16 cellular contexts compared by ENCODE assay signal in the genomic region with DNA sequence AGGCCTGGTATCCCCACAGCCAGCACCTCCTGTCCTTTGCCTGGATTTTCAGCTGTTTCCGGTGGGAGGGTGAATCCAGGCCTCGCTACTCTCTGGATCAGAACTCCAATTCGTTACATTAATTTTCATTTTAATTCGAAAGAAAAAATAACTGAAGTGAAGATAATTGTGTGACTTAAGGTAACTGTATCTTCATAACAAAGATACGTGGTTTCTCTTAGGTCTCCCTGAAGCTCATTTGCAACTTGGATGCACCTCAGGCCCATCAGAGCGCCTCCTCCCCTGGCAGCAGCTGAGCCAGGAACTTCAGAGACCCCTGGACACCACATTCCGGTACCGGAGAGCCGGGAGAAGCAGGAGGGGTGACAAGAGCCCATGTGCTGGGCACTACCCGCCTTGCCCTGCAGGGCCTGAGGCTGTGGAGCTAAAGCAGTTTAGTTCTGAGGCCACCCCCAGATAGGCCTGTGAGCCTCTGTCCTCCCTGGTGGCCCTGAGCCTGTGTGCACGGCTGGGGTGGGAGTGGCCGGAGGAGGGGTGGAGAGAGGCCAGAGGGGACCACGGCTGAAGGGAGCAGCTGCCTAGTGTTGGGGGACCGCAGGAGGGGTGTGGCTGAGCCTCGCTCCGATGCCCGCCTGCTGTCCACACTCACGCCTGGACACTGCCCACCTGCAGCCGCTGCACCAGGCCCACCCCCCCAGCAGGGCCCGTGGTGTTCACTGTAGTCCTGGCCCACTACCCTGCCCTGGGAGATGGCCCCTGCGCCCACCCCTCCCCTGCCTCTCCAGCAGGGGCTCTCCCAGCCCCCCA. TPM values are rescaled to one million over a fixed set of nuclear protein-coding genes. Genes with fewer than 3 reads are reported as not detected.
DNase-seq lines count a peak whose midpoint lies in the region; ATAC-seq and TF ChIP-seq lines count a peak whose summit lies in the region.
"Had no signal": no experiment of that assay in that cellular context is flagged by ENCODE, and none has a peak within 500 bp of the region (broad histone marks: within the 10 kb centered on the region; RNA-seq: fewer than 3 reads in every experiment).

No MANE protein-coding gene starts in this region.

- H3K9me2 ChIP-seq in OCI-LY7 (ENCODE audit: insufficient read depth, low read length) = no peaks in the 10 kb centered on the region

- no peaks in the 10 kb centered on the region for H3K79me2 ChIP-seq in OCI-LY7 (ENCODE audit: insufficient read depth, low read depth, low read length)
- H3K79me2 ChIP-seq: hepatocyte had no signal

- WGBS in heart right ventricle, 2 donors = 70% methylated on average over 20 to 21 of the region's 21 CpGs

- no peak overlapping the region for H3K4me3 Mint-ChIP-seq in activated CD4-positive, alpha-beta T cell treated with anti-CD3 and anti-CD28 coated beads for 36 hours
- no peak overlapping the region for H3K4me3 Mint-ChIP-seq in activated CD4-positive, alpha-beta T cell treated with anti-CD3 and anti-CD28 coated beads, Interleukin-2, amount 10 ng/mL, durations not matched to agents 24 days and 14 days
- no peak overlapping the region for H3K4me3 Mint-ChIP-seq in stimulated activated effector memory CD8-positive, alpha-beta T cell treated with anti-CD3 and anti-CD28 coated beads, Interleukin-12 subunit alpha, Interleukin-12 subunit beta, amount 100 ng/mL, for 72 hours
- H3K4me3 Mint-ChIP-seq in activated T-cell treated with anti-CD3 and anti-CD28 coated beads, Interleukin-2, amount 50 U/mL, for 24 hours = no peak overlapping the region

- peak; percentile 13 for ATAC-seq in activated CD4-positive, alpha-beta T cell treated with anti-CD3 and anti-CD28 coated beads for 36 hours
- peak in 7 of 8 donors; percentile 19 to 44 (median 31) for ATAC-seq in heart right ventricle
- peak; percentile 43 for ATAC-seq in stimulated activated effector memory CD8-positive, alpha-beta T cell treated with anti-CD3 and anti-CD28 coated beads, Interleukin-12 subunit alpha, Interleukin-12 subunit beta, amount 100 ng/mL, for 72 hours
- no peak for ATAC-seq in GM19397 (IDR thresholded peaks at IDR 0.05; ENCODE audit: unreplicated experiment)

- no peak overlapping the region for H3K4me2 ChIP-seq in OCI-LY7 (ENCODE audit: low read length)
- H3K4me2 ChIP-seq: hepatocyte, smooth muscle cell had no signal

- no peaks in the 10 kb centered on the region for H3K4me1 Mint-ChIP-seq in activated CD4-positive, alpha-beta T cell treated with anti-CD3 and anti-CD28 coated beads for 36 hours
- no peaks in the 10 kb centered on the region for H3K4me1 Mint-ChIP-seq in activated CD4-positive, alpha-beta T cell treated with anti-CD3 and anti-CD28 coated beads, Interleukin-2, amount 10 ng/mL, durations not matched to agents 24 days and 14 days
- H3K4me1 Mint-ChIP-seq in stimulated activated effector memory CD8-positive, alpha-beta T cell treated with anti-CD3 and anti-CD28 coated beads, Interleukin-12 subunit alpha, Interleukin-12 subunit beta, amount 100 ng/mL, for 72 hours = no peaks in the 10 kb centered on the region
- H3K4me1 Mint-ChIP-seq in activated T-cell treated with anti-CD3 and anti-CD28 coated beads, Interleukin-2, amount 50 U/mL, for 24 hours (ENCODE audit: low read depth) = peaks cover 2% of the 10 kb centered on the region

- no peaks in the 10 kb centered on the region for H3K27me3 Mint-ChIP-seq in activated CD4-positive, alpha-beta T cell treated with anti-CD3 and anti-CD28 coated beads for 36 hours
- H3K27me3 Mint-ChIP-seq in activated CD4-positive, alpha-beta T cell treated with anti-CD3 and anti-CD28 coated beads, Interleukin-2, amount 10 ng/mL, durations not matched to agents 24 days and 14 days = peaks cover 4% of the 10 kb centered on the region
- H3K27me3 Mint-ChIP-seq in activated T-cell treated with anti-CD3 and anti-CD28 coated beads, Interleukin-2, amount 50 U/mL, for 24 hours = no peaks in the 10 kb centered on the region

- CTCF ChIA-PET in activated CD4-positive, alpha-beta T cell treated with anti-CD3 and anti-CD28 coated beads for 36 hours (lab: Charles Lee) = interaction anchor here (0.6 to 0.9 kb wide), 3 partner anchors 13 to 478 kb away, joined by 3 read pairs; no protein-coding TSS in a partner anchor
- CTCF ChIA-PET in OCI-LY7 (lab: Charles Lee; ENCODE audit: unreplicated experiment) = no interaction called here

- H2AFZ ChIP-seq in OCI-LY7 (ENCODE audit: low read length) = no peak overlapping the region
- H2AFZ ChIP-seq: hepatocyte had no signal

- H3K27me3 ChIP-seq in heart right ventricle = no peaks in the 10 kb centered on the region
- H3K27me3 ChIP-seq: hepatocyte, neutrophil, tibial nerve had no signal

- no peak for TF ChIP-seq CTCF in OCI-LY7 (conservative IDR thresholded peaks at IDR 0.05; ENCODE audit: low read length)
- TF ChIP-seq CTCF in heart right ventricle (IDR thresholded peaks at IDR 0.05) = no peak

- no peak for DNase-seq in activated CD4-positive, alpha-beta T cell treated with anti-CD3 and anti-CD28 coated beads for 36 hours
- DNase-seq in activated CD4-positive, alpha-beta T cell treated with anti-CD3 and anti-CD28 coated beads, Interleukin-2, amount 10 ng/mL, durations not matched to agents 24 days and 14 days = no peak
- DNase-seq in OCI-LY7 (ENCODE audit: low spot score) (no peak), heart right ventricle (no peak), DMS153 (lab: John Stamatoyannopoulos, UW) (no peak)
- DNase-seq in stimulated activated effector memory CD8-positive, alpha-beta T cell treated with anti-CD3 and anti-CD28 coated beads, Interleukin-12 subunit alpha, Interleukin-12 subunit beta, amount 100 ng/mL, for 72 hours (ENCODE audit: low spot score in 2 of 2) = no peak
- DNase-seq in activated T-cell treated with anti-CD3 and anti-CD28 coated beads, Interleukin-2, amount 50 U/mL, for 24 hours = no peak
- DNase-seq: KBM-7, NCI-H1436, NCI-H524 treated with DMSO at 0.1 percent for 48 hours, SHP77 had no signal

- H3K4me3 ChIP-seq in OCI-LY7 (ENCODE audit: low read depth, low read length, poor library complexity, severe bottlenecking) (no peak overlapping the region), heart right ventricle (no peak overlapping the region)
- H3K4me3 ChIP-seq: hepatocyte, smooth muscle cell, tibial nerve had no signal

- H4K20me1 ChIP-seq in OCI-LY7 (ENCODE audit: insufficient read depth, low read length) = no peaks in the 10 kb centered on the region

- peaks cover 10% of the 10 kb centered on the region for H3K36me3 Mint-ChIP-seq in activated CD4-positive, alpha-beta T cell treated with anti-CD3 and anti-CD28 coated beads for 36 hours (ENCODE audit: low read depth)
- peaks cover 20% of the 10 kb centered on the region for H3K36me3 Mint-ChIP-seq in activated CD4-positive, alpha-beta T cell treated with anti-CD3 and anti-CD28 coated beads, Interleukin-2, amount 10 ng/mL, durations not matched to agents 24 days and 14 days (ENCODE audit: low read depth)
- H3K36me3 Mint-ChIP-seq in stimulated activated effector memory CD8-positive, alpha-beta T cell treated with anti-CD3 and anti-CD28 coated beads, Interleukin-12 subunit alpha, Interleukin-12 subunit beta, amount 100 ng/mL, for 72 hours = peaks cover 40% of the 10 kb centered on the region
- peaks cover 42% of the 10 kb centered on the region for H3K36me3 Mint-ChIP-seq in activated T-cell treated with anti-CD3 and anti-CD28 coated beads, Interleukin-2, amount 50 U/mL, for 24 hours (ENCODE audit: low read depth)

- H3K4me1 ChIP-seq in OCI-LY7 (ENCODE audit: insufficient read depth, low read length, poor library complexity, severe bottlenecking) (peaks cover 25% of the 10 kb centered on the region), heart right ventricle (peaks cover 0 to 6% (median 0%) of the 10 kb centered on the region in 9 donors)

- H3K9me3 ChIP-seq in OCI-LY7 (ENCODE audit: low read length) (no peaks in the 10 kb centered on the region), heart right ventricle (no peaks in the 10 kb centered on the region)
- H3K9me3 ChIP-seq: neutrophil, tibial nerve had no signal

- no TSS peak for BruUV-seq in OCI-LY7 (replicated peaks; lab: Mats Ljungman, UMichigan)

- POLR2A ChIA-PET in activated CD4-positive, alpha-beta T cell treated with anti-CD3 and anti-CD28 coated beads for 36 hours (lab: Charles Lee) = interaction anchor here (1.2 kb wide), 1 partner anchor 22 kb away, joined by 3 read pairs; no protein-coding TSS in a partner anchor
- POLR2A ChIA-PET in OCI-LY7 (lab: Charles Lee) = interaction anchor here (0.7 to 1.4 kb wide), 2 partner anchors 11 to 220 kb away, joined by 4 to 5 read pairs; no protein-coding TSS in a partner anchor

- no peak overlapping the region for H3K27ac Mint-ChIP-seq in activated CD4-positive, alpha-beta T cell treated with anti-CD3 and anti-CD28 coated beads for 36 hours
- no peak overlapping the region for H3K27ac Mint-ChIP-seq in activated CD4-positive, alpha-beta T cell treated with anti-CD3 and anti-CD28 coated beads, Interleukin-2, amount 10 ng/mL, durations not matched to agents 24 days and 14 days
- H3K27ac Mint-ChIP-seq in stimulated activated effector memory CD8-positive, alpha-beta T cell treated with anti-CD3 and anti-CD28 coated beads, Interleukin-12 subunit alpha, Interleukin-12 subunit beta, amount 100 ng/mL, for 72 hours = no peak overlapping the region
- H3K27ac Mint-ChIP-seq in activated T-cell treated with anti-CD3 and anti-CD28 coated beads, Interleukin-2, amount 50 U/mL, for 24 hours = no peak overlapping the region

- intact Hi-C loops in activated CD4-positive, alpha-beta T cell treated with anti-CD3 and anti-CD28 coated beads for 36 hours (cut with DNase I, micrococcal nuclease) = no loop called here
- intact Hi-C loops in activated CD4-positive, alpha-beta T cell treated with anti-CD3 and anti-CD28 coated beads, Interleukin-2, amount 10 ng/mL, durations not matched to agents 24 days and 14 days (cut with micrococcal nuclease) = no loop called here
- intact Hi-C loops in OCI-LY7 (cut with micrococcal nuclease; ENCODE audit: unreplicated experiment) = no loop called here
- intact Hi-C loops in heart right ventricle (cut with DNase I) = no loop called here

- H3K9me3 Mint-ChIP-seq in activated CD4-positive, alpha-beta T cell treated with anti-CD3 and anti-CD28 coated beads for 36 hours (ENCODE audit: low read depth) = no peaks in the 10 kb centered on the region
- no peaks in the 10 kb centered on the region for H3K9me3 Mint-ChIP-seq in activated CD4-positive, alpha-beta T cell treated with anti-CD3 and anti-CD28 coated beads, Interleukin-2, amount 10 ng/mL, durations not matched to agents 24 days and 14 days
- H3K9me3 Mint-ChIP-seq in stimulated activated effector memory CD8-positive, alpha-beta T cell treated with anti-CD3 and anti-CD28 coated beads, Interleukin-12 subunit alpha, Interleukin-12 subunit beta, amount 100 ng/mL, for 72 hours = no peaks in the 10 kb centered on the region
- H3K9me3 Mint-ChIP-seq in activated T-cell treated with anti-CD3 and anti-CD28 coated beads, Interleukin-2, amount 50 U/mL, for 24 hours = no peaks in the 10 kb centered on the region

- peak overlapping the region; percentile 66 for H3K27ac ChIP-seq in OCI-LY7 (ENCODE audit: low read depth, low read length, poor library complexity, severe bottlenecking)
- no peak overlapping the region for H3K27ac ChIP-seq in heart right ventricle
- H3K27ac ChIP-seq: hepatocyte, neutrophil had no signal

- H3K36me3 ChIP-seq in OCI-LY7 (ENCODE audit: insufficient read depth, low read length) (peaks cover 54% of the 10 kb centered on the region), heart right ventricle (peaks cover 0 to 37% (median 19%) of the 10 kb centered on the region in 9 donors)

RNA-seq across cellular contexts. Expression of a gene that starts 11.4 kb away (rescaled TPM):
- 100 to 1,000 TPM; 119 to 124 TPM for total RNA-seq in activated CD4-positive, alpha-beta T cell treated with anti-CD3 and anti-CD28 coated beads for 36 hours
- total RNA-seq in activated CD4-positive, alpha-beta T cell treated with anti-CD3 and anti-CD28 coated beads, Interleukin-2, amount 10 ng/mL, durations not matched to agents 24 days and 14 days = 230 and 232 TPM in 2 replicates
- total RNA-seq in OCI-LY7 (2014; rRNA removed; shearing (Covaris generic)) = 374 and 388 TPM in 2 replicates
- 300 and 320 TPM in 2 replicates for total RNA-seq in OCI-LY7 (2022)
- total RNA-seq in heart right ventricle = 10 to 100 TPM; 34.1 to 96.4 (median 43.1) TPM
- polyA plus RNA-seq in heart right ventricle = 100 to 1,000 TPM in 1 of 2 donors, 10 to 100 TPM in 1; 85.2 to 191 TPM

RNA-seq across cellular contexts. Expression of a gene that starts 21.0 kb away (rescaled TPM):
- 100 to 1,000 TPM; 239 to 259 TPM for total RNA-seq in activated CD4-positive, alpha-beta T cell treated with anti-CD3 and anti-CD28 coated beads for 36 hours
- 428 and 452 TPM in 2 replicates for total RNA-seq in activated CD4-positive, alpha-beta T cell treated with anti-CD3 and anti-CD28 coated beads, Interleukin-2, amount 10 ng/mL, durations not matched to agents 24 days and 14 days
- total RNA-seq in OCI-LY7 (2014; rRNA removed; shearing (Covaris generic)) = 94.4 and 111 TPM in 2 replicates
- total RNA-seq in OCI-LY7 (2022) = 299 and 364 TPM in 2 replicates
- total RNA-seq in heart right ventricle = 10 to 100 TPM in 8 of 10 donors, 1 to 10 TPM in 2; 9.0 to 62.4 (median 17.9) TPM
- polyA plus RNA-seq in heart right ventricle = 10 to 100 TPM; 34.4 to 58.4 TPM

RNA-seq across cellular contexts. Expression of a gene that starts 25.3 kb away (rescaled TPM):
- total RNA-seq in activated CD4-positive, alpha-beta T cell treated with anti-CD3 and anti-CD28 coated beads for 36 hours = 10 to 100 TPM; 69.0 to 73.5 TPM
- total RNA-seq in activated CD4-positive, alpha-beta T cell treated with anti-CD3 and anti-CD28 coated beads, Interleukin-2, amount 10 ng/mL, durations not matched to agents 24 days and 14 days = 117 and 118 TPM in 2 replicates
- 137 and 169 TPM in 2 replicates for total RNA-seq in OCI-LY7 (2014; rRNA removed; shearing (Covaris generic))
- total RNA-seq in OCI-LY7 (2022) = 123 and 133 TPM in 2 replicates
- total RNA-seq in heart right ventricle = 10 to 100 TPM; 68.9 to 96.6 (median 80.6) TPM
- polyA plus RNA-seq in heart right ventricle = 100 to 1,000 TPM; 102 to 183 TPM

RNA-seq across cellular contexts. Expression of a gene that starts 25.4 kb away (rescaled TPM):
- total RNA-seq in activated CD4-positive, alpha-beta T cell treated with anti-CD3 and anti-CD28 coated beads for 36 hours = 10 to 100 TPM; 16.9 to 17.5 TPM
- 21.4 and 30.8 TPM in 2 replicates for total RNA-seq in activated CD4-positive, alpha-beta T cell treated with anti-CD3 and anti-CD28 coated beads, Interleukin-2, amount 10 ng/mL, durations not matched to agents 24 days and 14 days
- total RNA-seq in OCI-LY7 (2014; rRNA removed; shearing (Covaris generic)) = 50.5 and 59.4 TPM in 2 replicates
- total RNA-seq in OCI-LY7 (2022) (41.3 and 47.3 TPM in 2 replicates), heart right ventricle (10 to 100 TPM; 13.9 to 24.9 (median 18.9) TPM)
- polyA plus RNA-seq in heart right ventricle = 10 to 100 TPM; 29.3 to 30.1 TPM

RNA-seq across cellular contexts. Expression of a gene that starts 39.5 kb away (rescaled TPM):
- total RNA-seq in activated CD4-positive, alpha-beta T cell treated with anti-CD3 and anti-CD28 coated beads for 36 hours = 100 to 1,000 TPM; 105 to 166 TPM
- 128 TPM in 2 replicates for total RNA-seq in activated CD4-positive, alpha-beta T cell treated with anti-CD3 and anti-CD28 coated beads, Interleukin-2, amount 10 ng/mL, durations not matched to agents 24 days and 14 days
- 138 and 147 TPM in 2 replicates for total RNA-seq in OCI-LY7 (2014; rRNA removed; shearing (Covaris generic))
- 132 and 138 TPM in 2 replicates for total RNA-seq in OCI-LY7 (2022)
- 100 to 1,000 TPM; 155 to 258 (median 187) TPM for total RNA-seq in heart right ventricle
- 100 to 1,000 TPM; 283 to 387 TPM for polyA plus RNA-seq in heart right ventricle
